1 cellular context compared by ENCODE assay signal in genomic region chr1:120942223-120942944, GRCh38.
TF ChIP-seq lines count a peak whose summit lies in the region.
"Not testable (repeated sequence)": the region's sequence is repeated elsewhere in the genome, so short reads cannot be mapped to it uniquely, and the experiment has no call there.

No MANE protein-coding gene starts in this region.

TF ChIP-seq in K562, 482 proteins besides CTCF, POLR2A, EP300 and RAD21 (continued from another document and continues in another):
- TF ChIP-seq ZHX1 (conservative IDR thresholded peaks at IDR 0.05; ENCODE audit: low read length) (0 out of 2 replicates have a peak, but pooled peaks have one; percentile 19), TCF3 (CRISPR knock-in tag; IDR thresholded peaks at IDR 0.05) (0 out of 2 replicates have a peak, but pooled peaks have one; percentile 20), GABPB1 (CRISPR knock-in tag; IDR thresholded peaks at IDR 0.05) (peak; percentile 81), SMAD3 (CRISPR knock-in tag; conservative IDR thresholded peaks at IDR 0.05) (peak; percentile 92), ZBTB26 (CRISPR knock-in tag; IDR thresholded peaks at IDR 0.05) (peak; percentile 98), STAT6 (CRISPR knock-in tag; IDR thresholded peaks at IDR 0.05) (peak; percentile 63; the same call in 1 of the 2 replicates), STAT5A (IDR thresholded peaks at IDR 0.05; ENCODE audit: borderline replicate concordance, low read length) (peak; percentile 75; the same call in 1 of the 2 replicates), NR2C1 (IDR thresholded peaks at IDR 0.05) (peak; percentile 24; the same call in 1 of the 2 replicates), NFE2 (IDR thresholded peaks at IDR 0.05; ENCODE audit: low read depth) (peak; percentile 49), TFAP4 (CRISPR knock-in tag; IDR thresholded peaks at IDR 0.05; ENCODE audit: borderline replicate concordance) (peak; percentile 96), GABPB2 (CRISPR knock-in tag; conservative IDR thresholded peaks at IDR 0.05) (peak; percentile 89), HMBOX1 (IDR thresholded peaks at IDR 0.05) (peak; percentile 77), ZNF12 (CRISPR knock-in tag; IDR thresholded peaks at IDR 0.05) (0 out of 2 replicates have a peak, but pooled peaks have one; percentile 29), KAT7 (CRISPR knock-in tag; IDR thresholded peaks at IDR 0.05; ENCODE audit: borderline replicate concordance) (peak; percentile 60; the same call in 1 of the 2 replicates), ZNF511 (CRISPR knock-in tag; IDR thresholded peaks at IDR 0.05) (0 out of 2 replicates have a peak, but pooled peaks have one; percentile 29), ATF3 (IDR thresholded peaks at IDR 0.05) (peak; percentile 80), ATF3 (CRISPR knock-in tag; conservative IDR thresholded peaks at IDR 0.05) (peak; percentile 78; the same call in 1 of the 2 replicates), FOXK2 (conservative IDR thresholded peaks at IDR 0.05 in 1 of 2, IDR thresholded peaks at IDR 0.05 in 1 of 2; ENCODE audit: low read depth in 2 of 2) (peak; percentile 70 to 83), ARHGAP35 (IDR thresholded peaks at IDR 0.05; ENCODE audit: partially characterized antibody) (peak; percentile 97), CEBPB (tag; IDR thresholded peaks at IDR 0.05) (peak; percentile 69), CREB3L1 (IDR thresholded peaks at IDR 0.05; ENCODE audit: borderline replicate concordance, low read depth) (0 out of 2 replicates have a peak, but pooled peaks have one; percentile 23), MBD2 (IDR thresholded peaks at IDR 0.05; ENCODE audit: borderline replicate concordance, low read depth) (peak; percentile 94), ZNF146 (CRISPR knock-in tag; IDR thresholded peaks at IDR 0.05; ENCODE audit: unreplicated experiment) (peak; percentile 36), CREB5 (CRISPR knock-in tag; IDR thresholded peaks at IDR 0.05) (0 out of 2 replicates have a peak, but pooled peaks have one; percentile 34), ARID4B (CRISPR knock-in tag; IDR thresholded peaks at IDR 0.05) (0 out of 2 replicates have a peak, but pooled peaks have one; percentile 22), PATZ1 (CRISPR knock-in tag; IDR thresholded peaks at IDR 0.05; ENCODE audit: borderline replicate concordance) (0 out of 2 replicates have a peak, but pooled peaks have one; percentile 27), RFX7 (CRISPR knock-in tag; IDR thresholded peaks at IDR 0.05) (peak; percentile 95), CREB1 (IDR thresholded peaks at IDR 0.05) (peak; percentile 77), CREB1 (CRISPR knock-in tag; IDR thresholded peaks at IDR 0.05) (0 out of 2 replicates have a peak, but pooled peaks have one; percentile 52), POLR2G (IDR thresholded peaks at IDR 0.05; ENCODE audit: low read depth, low read length) (peak; percentile 84), NR2C2 (tag; IDR thresholded peaks at IDR 0.05) (peak; percentile 72; the same call in 1 of the 2 replicates), HNRNPUL1 (IDR thresholded peaks at IDR 0.05; ENCODE audit: low read length) (peak; percentile 96)
- TF ChIP-seq NR2C1 (tag; IDR thresholded peaks at IDR 0.05); NR2C2 (CRISPR knock-in tag; IDR thresholded peaks at IDR 0.05): not testable (repeated sequence)
